ENCODE assay signal across 11 cellular contexts in the genomic region with DNA sequence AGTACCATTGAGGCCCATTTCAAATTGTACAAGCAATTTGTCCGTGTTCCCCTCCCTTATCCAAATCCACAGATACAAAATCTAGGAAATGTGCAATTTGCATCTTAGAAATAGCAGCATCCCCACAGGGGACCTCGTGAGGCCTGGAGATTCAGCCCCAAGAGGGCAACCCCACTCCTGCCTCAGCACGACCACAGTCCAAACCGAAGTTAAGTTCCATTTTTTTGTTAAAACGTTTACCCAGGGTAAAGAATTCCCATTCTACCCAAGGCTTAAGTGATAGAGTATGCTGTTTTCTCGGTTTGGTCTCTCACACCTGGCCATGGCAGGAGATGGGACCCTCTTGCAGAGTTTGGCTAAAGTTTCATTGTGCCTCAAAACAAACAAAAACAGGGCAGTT. TPM values are rescaled to one million over a fixed set of nuclear protein-coding genes. Genes with fewer than 3 reads are reported as not detected.
DNase-seq lines count a peak whose midpoint lies in the region; ATAC-seq and TF ChIP-seq lines count a peak whose summit lies in the region.
"Had no signal": no experiment of that assay in that cellular context is flagged by ENCODE, and none has a peak within 500 bp of the region (broad histone marks: within the 10 kb centered on the region; RNA-seq: fewer than 3 reads in every experiment).

No MANE protein-coding gene starts in this region.

- no peak overlapping the region for H2BK15ac ChIP-seq in H9 (ENCODE audit: low read depth, low read length)

- no peaks in the 10 kb centered on the region for H3K9me3 Mint-ChIP-seq in T-cell
- H3K9me3 Mint-ChIP-seq in H9, result no peaks in the 10 kb centered on the region

- no peak overlapping the region for H2AFZ ChIP-seq in H9 (ENCODE audit: low read length)

- in situ Hi-C loops in G401 (cut with HindIII; ENCODE audit: low sequenced_read_pairs), result no loop called here

- no peaks in the 10 kb centered on the region for H3K79me1 ChIP-seq in H9 (ENCODE audit: insufficient read depth, low read depth, low read length, poor library complexity, severe bottlenecking)

- TF ChIP-seq EP300 in gastroesophageal sphincter (IDR thresholded peaks at IDR 0.05), result no peak

- no peak overlapping the region for H3T11ph ChIP-seq in H9 (ENCODE audit: low read length)

- no peak overlapping the region for H3K18ac ChIP-seq in H9 (ENCODE audit: insufficient read length, low read depth, low read length)

- H3K27ac Mint-ChIP-seq in T-cell (peak overlapping the region; percentile 55 to 72), H9 (peak overlapping the region in 1 of 3 experiments; percentile 95; a peak in 2 of 7 replicates)

- no peak overlapping the region for H4K8ac ChIP-seq in H9 (replicated peaks; ENCODE audit: insufficient read length, low read depth, low read length)

- CTCF ChIA-PET in T-cell (lab: Charles Lee), result no interaction called here

- H3K27me3 ChIP-seq in gastroesophageal sphincter (no peaks in the 10 kb centered on the region), skeletal muscle satellite cell (ENCODE audit: control insufficient read depth, insufficient read depth, low read length) (no peaks in the 10 kb centered on the region), H9 (ENCODE audit: insufficient read depth, low read length) (no peaks in the 10 kb centered on the region)

- H3K4me2 ChIP-seq in skeletal muscle satellite cell (ENCODE audit: low read length) (peak overlapping the region; percentile 56), H9 (ENCODE audit: insufficient read depth, insufficient read length, low read length) (no peak overlapping the region)

- H3K14ac ChIP-seq in H9 (ENCODE audit: insufficient read depth, low read length), result no peak overlapping the region

- no peak overlapping the region for H3K56ac ChIP-seq in H9 (ENCODE audit: insufficient read length, low read depth, low read length)

- H4K5ac ChIP-seq in H9 (ENCODE audit: insufficient read length, low read depth, low read length), result no peak overlapping the region

- H3K4me3 ChIP-seq in gastroesophageal sphincter, result no peak overlapping the region
- H3K4me3 ChIP-seq in skeletal muscle satellite cell (ENCODE audit: low read length), result no peak overlapping the region
- H3K4me3 ChIP-seq: GM12878 had no signal

- POLR2A ChIA-PET in T-cell (lab: Charles Lee), result no interaction called here

- ATAC-seq in T-cell (replicated peaks in 1 of 4), result no peak
- ATAC-seq in gastroesophageal sphincter, result no peak
- ATAC-seq: GM12878 had no signal

- no peak overlapping the region for H2BK20ac ChIP-seq in H9 (ENCODE audit: low read depth, low read length, poor library complexity, severe bottlenecking)

- H3K9ac ChIP-seq in skeletal muscle satellite cell (ENCODE audit: low read depth, low read length), result peak overlapping the region; percentile 79
- H3K9ac ChIP-seq in H9 (ENCODE audit: extremely low read depth, insufficient read length, low read length), result no peak overlapping the region

- H2BK5ac ChIP-seq in H9 (ENCODE audit: insufficient read length, low read length), result no peak overlapping the region

- no peak for TF ChIP-seq POLR2A in gastroesophageal sphincter (IDR thresholded peaks at IDR 0.05)

- no peaks in the 10 kb centered on the region for H3K79me2 ChIP-seq in H9 (ENCODE audit: insufficient read depth, low read length)

- H3K4me1 Mint-ChIP-seq in T-cell, result peaks cover 12 to 18% (median 15%) of the 10 kb centered on the region in 3 donors
- H3K4me1 Mint-ChIP-seq in H9, result peaks cover 22 to 34% of the 10 kb centered on the region in 2 experiments

- peak overlapping the region; percentile 15 to 90 (median 84) for H3K27ac ChIP-seq in gastroesophageal sphincter
- H3K27ac ChIP-seq in H9 (ENCODE audit: insufficient read length, low read depth, low read length), result no peak overlapping the region

- no peak overlapping the region for H3K4me3 Mint-ChIP-seq in T-cell
- H3K4me3 Mint-ChIP-seq in H9, result no peak overlapping the region

- no peaks in the 10 kb centered on the region for H3K23me2 ChIP-seq in H9 (ENCODE audit: insufficient read length, low read depth, low read length, poor library complexity, severe bottlenecking)

- H2BK12ac ChIP-seq in H9 (ENCODE audit: insufficient read length, low read depth, low read length), result no peak overlapping the region

- peaks cover 15 to 72% (median 53%) of the 10 kb centered on the region in 3 donors for H3K4me1 ChIP-seq in gastroesophageal sphincter
- peaks cover 54% of the 10 kb centered on the region for H3K4me1 ChIP-seq in skeletal muscle satellite cell (ENCODE audit: control insufficient read depth, insufficient read depth, low read length)
- H3K4me1 ChIP-seq in H9 (ENCODE audit: insufficient read depth, low read length), result peaks cover 3% of the 10 kb centered on the region; the same call in 1 of the 2 replicates

- TF ChIP-seq CTCF in gastroesophageal sphincter (IDR thresholded peaks at IDR 0.05), result no peak
- no peak for TF ChIP-seq CTCF in H9 (conservative IDR thresholded peaks at IDR 0.05)

- H3K23ac ChIP-seq in H9 (ENCODE audit: insufficient read length, low read depth, low read length), result no peak overlapping the region

- H3K36me3 ChIP-seq in gastroesophageal sphincter, result peaks cover 0 to 59% of the 10 kb centered on the region in 2 donors
- H3K36me3 ChIP-seq in skeletal muscle satellite cell (ENCODE audit: insufficient read depth, low read length), result peaks cover 68% of the 10 kb centered on the region

- H3K9me3 ChIP-seq in gastroesophageal sphincter (no peaks in the 10 kb centered on the region), skeletal muscle satellite cell (replicated peaks; ENCODE audit: low read length) (no peaks in the 10 kb centered on the region), H9 (ENCODE audit: control insufficient read depth, low read depth, low read length) (no peaks in the 10 kb centered on the region)

- no peak overlapping the region for H2AK5ac ChIP-seq in H9 (ENCODE audit: insufficient read length, low read length)

- WGBS in gastroesophageal sphincter (ENCODE audit: low coverage in 1 of 2), 2 donors, result 65 to 73% methylated on average over 5 of the region's 6 CpGs
- WGBS in H9 (ENCODE audit: extremely low coverage, insufficient read length, low lambda C conversion rate), result no CpG with 5 or more reads among the region's 6 CpGs

- no peaks in the 10 kb centered on the region for H3K27me3 Mint-ChIP-seq in T-cell
- H3K27me3 Mint-ChIP-seq in H9 (ENCODE audit: low read depth), result no peaks in the 10 kb centered on the region

- no peak overlapping the region for H4K91ac ChIP-seq in H9 (ENCODE audit: insufficient read length, low read depth, low read length)

- no peaks in the 10 kb centered on the region for H4K20me1 ChIP-seq in H9 (ENCODE audit: control insufficient read depth, insufficient read depth, insufficient read length)

- no peak overlapping the region for H2BK120ac ChIP-seq in H9 (ENCODE audit: low read depth, low read length, poor library complexity, severe bottlenecking)

- peaks cover 21% of the 10 kb centered on the region for H3K36me3 Mint-ChIP-seq in T-cell
- H3K36me3 Mint-ChIP-seq in H9 (ENCODE audit: insufficient read depth in 1 of 3, low read depth in 3 of 3), result peaks cover 21 to 49% (median 34%) of the 10 kb centered on the region in 3 experiments; a peak in 6 of 7 replicates

- DNase-seq in G401 (ENCODE audit: low spot score) (peak; percentile 9), T-cell (no peak), NCI-H82 treated with DMSO at 0.1 percent for 48 hours (lab: John Stamatoyannopoulos, UW; ENCODE audit: unreplicated experiment) (no peak), NCI-H510A (lab: John Stamatoyannopoulos, UW) (no peak), kidney glomerular epithelial cell (lab: John Stamatoyannopoulos, UW) (no peak), H9 (no peak)
- DNase-seq: activated gamma-delta T cell treated with Interleukin-2 at 50 U/mL for 16 hours, small intestine had no signal

- H3K4ac ChIP-seq in H9 (ENCODE audit: low read depth, low read length), result no peak overlapping the region

RNA-seq across cellular contexts. Expression of gene PLCG1, which starts 41.2 kb away (rescaled TPM):
- total RNA-seq in G401 (2014; rRNA removed; shearing (Covaris generic)), result 87.0 and 117 TPM in 2 replicates
- total RNA-seq in T-cell, result 100 to 1,000 TPM; 390 to 589 (median 444) TPM
- 100 to 1,000 TPM in 2 of 4 donors, 10 to 100 TPM in 2; 42.3 to 173 (median 94.7) TPM for total RNA-seq in gastroesophageal sphincter
- total RNA-seq in skeletal muscle satellite cell (2012; rRNA removed), result 31.2 and 43.9 TPM in 2 replicates
- 161 and 171 TPM in 2 replicates for total RNA-seq in H9 (2021)
